Comparison of ENCODE assay signal across 1 cellular context in genomic region chr13:67136157-67136556, GRCh38.
TF ChIP-seq lines count a peak whose summit lies in the region.

No MANE protein-coding gene starts in this region.

TF ChIP-seq in K562, 482 proteins besides CTCF, POLR2A, EP300 and RAD21 (continued from another document and continues in another):
- TF ChIP-seq, protein P1, sequence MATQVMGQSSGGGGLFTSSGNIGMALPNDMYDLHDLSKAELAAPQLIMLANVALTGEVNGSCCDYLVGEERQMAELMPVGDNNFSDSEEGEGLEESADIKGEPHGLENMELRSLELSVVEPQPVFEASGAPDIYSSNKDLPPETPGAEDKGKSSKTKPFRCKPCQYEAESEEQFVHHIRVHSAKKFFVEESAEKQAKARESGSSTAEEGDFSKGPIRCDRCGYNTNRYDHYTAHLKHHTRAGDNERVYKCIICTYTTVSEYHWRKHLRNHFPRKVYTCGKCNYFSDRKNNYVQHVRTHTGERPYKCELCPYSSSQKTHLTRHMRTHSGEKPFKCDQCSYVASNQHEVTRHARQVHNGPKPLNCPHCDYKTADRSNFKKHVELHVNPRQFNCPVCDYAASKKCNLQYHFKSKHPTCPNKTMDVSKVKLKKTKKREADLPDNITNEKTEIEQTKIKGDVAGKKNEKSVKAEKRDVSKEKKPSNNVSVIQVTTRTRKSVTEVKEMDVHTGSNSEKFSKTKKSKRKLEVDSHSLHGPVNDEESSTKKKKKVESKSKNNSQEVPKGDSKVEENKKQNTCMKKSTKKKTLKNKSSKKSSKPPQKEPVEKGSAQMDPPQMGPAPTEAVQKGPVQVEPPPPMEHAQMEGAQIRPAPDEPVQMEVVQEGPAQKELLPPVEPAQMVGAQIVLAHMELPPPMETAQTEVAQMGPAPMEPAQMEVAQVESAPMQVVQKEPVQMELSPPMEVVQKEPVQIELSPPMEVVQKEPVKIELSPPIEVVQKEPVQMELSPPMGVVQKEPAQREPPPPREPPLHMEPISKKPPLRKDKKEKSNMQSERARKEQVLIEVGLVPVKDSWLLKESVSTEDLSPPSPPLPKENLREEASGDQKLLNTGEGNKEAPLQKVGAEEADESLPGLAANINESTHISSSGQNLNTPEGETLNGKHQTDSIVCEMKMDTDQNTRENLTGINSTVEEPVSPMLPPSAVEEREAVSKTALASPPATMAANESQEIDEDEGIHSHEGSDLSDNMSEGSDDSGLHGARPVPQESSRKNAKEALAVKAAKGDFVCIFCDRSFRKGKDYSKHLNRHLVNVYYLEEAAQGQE (CRISPR knock-in tag; IDR thresholded peaks at IDR 0.05; ENCODE audit: low read depth): no peak
- no peak for TF ChIP-seq SP2 (IDR thresholded peaks at IDR 0.05; ENCODE audit: extremely low read depth, low read depth, low read length, poor library complexity, severe bottlenecking)
- TF ChIP-seq, protein P2, sequence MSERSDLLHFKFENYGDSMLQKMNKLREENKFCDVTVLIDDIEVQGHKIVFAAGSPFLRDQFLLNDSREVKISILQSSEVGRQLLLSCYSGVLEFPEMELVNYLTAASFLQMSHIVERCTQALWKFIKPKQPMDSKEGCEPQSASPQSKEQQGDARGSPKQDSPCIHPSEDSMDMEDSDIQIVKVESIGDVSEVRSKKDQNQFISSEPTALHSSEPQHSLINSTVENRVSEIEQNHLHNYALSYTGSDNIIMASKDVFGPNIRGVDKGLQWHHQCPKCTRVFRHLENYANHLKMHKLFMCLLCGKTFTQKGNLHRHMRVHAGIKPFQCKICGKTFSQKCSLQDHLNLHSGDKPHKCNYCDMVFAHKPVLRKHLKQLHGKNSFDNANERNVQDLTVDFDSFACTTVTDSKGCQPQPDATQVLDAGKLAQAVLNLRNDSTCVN (CRISPR knock-in tag; IDR thresholded peaks at IDR 0.05): no peak
- TF ChIP-seq JUND (IDR thresholded peaks at IDR 0.05; ENCODE audit: borderline replicate concordance, low read depth, low read length): peak; percentile 61; the same call in 1 of the 2 replicates
- peak; percentile 65; the same call in 1 of the 3 replicates for TF ChIP-seq JUND (tag; IDR thresholded peaks at IDR 0.05; ENCODE audit: borderline replicate concordance, low read depth, low read length)
- no peak for TF ChIP-seq DDX20 (tag; IDR thresholded peaks at IDR 0.05; ENCODE audit: low read depth)
- no peak for TF ChIP-seq ZBTB34 (CRISPR knock-in tag; IDR thresholded peaks at IDR 0.05)
- TF ChIP-seq, protein P3, sequence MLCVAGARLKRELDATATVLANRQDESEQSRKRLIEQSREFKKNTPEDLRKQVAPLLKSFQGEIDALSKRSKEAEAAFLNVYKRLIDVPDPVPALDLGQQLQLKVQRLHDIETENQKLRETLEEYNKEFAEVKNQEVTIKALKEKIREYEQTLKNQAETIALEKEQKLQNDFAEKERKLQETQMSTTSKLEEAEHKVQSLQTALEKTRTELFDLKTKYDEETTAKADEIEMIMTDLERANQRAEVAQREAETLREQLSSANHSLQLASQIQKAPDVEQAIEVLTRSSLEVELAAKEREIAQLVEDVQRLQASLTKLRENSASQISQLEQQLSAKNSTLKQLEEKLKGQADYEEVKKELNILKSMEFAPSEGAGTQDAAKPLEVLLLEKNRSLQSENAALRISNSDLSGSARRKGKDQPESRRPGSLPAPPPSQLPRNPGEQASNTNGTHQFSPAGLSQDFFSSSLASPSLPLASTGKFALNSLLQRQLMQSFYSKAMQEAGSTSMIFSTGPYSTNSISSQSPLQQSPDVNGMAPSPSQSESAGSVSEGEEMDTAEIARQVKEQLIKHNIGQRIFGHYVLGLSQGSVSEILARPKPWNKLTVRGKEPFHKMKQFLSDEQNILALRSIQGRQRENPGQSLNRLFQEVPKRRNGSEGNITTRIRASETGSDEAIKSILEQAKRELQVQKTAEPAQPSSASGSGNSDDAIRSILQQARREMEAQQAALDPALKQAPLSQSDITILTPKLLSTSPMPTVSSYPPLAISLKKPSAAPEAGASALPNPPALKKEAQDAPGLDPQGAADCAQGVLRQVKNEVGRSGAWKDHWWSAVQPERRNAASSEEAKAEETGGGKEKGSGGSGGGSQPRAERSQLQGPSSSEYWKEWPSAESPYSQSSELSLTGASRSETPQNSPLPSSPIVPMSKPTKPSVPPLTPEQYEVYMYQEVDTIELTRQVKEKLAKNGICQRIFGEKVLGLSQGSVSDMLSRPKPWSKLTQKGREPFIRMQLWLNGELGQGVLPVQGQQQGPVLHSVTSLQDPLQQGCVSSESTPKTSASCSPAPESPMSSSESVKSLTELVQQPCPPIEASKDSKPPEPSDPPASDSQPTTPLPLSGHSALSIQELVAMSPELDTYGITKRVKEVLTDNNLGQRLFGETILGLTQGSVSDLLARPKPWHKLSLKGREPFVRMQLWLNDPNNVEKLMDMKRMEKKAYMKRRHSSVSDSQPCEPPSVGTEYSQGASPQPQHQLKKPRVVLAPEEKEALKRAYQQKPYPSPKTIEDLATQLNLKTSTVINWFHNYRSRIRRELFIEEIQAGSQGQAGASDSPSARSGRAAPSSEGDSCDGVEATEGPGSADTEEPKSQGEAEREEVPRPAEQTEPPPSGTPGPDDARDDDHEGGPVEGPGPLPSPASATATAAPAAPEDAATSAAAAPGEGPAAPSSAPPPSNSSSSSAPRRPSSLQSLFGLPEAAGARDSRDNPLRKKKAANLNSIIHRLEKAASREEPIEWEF (CRISPR knock-in tag; IDR thresholded peaks at IDR 0.05): no peak
- no peak for TF ChIP-seq ZNF780A (CRISPR knock-in tag; IDR thresholded peaks at IDR 0.05)
- no peak for TF ChIP-seq PML (IDR thresholded peaks at IDR 0.05; ENCODE audit: low read length)
- TF ChIP-seq SMAD2 (IDR thresholded peaks at IDR 0.05; ENCODE audit: low read depth, low read length): no peak
- TF ChIP-seq PHF21A (IDR thresholded peaks at IDR 0.05; ENCODE audit: borderline replicate concordance, low read depth): no peak
- no peak for TF ChIP-seq DMBX1 (CRISPR knock-in tag; IDR thresholded peaks at IDR 0.05; ENCODE audit: borderline replicate concordance)
- no peak for TF ChIP-seq MLLT1 (IDR thresholded peaks at IDR 0.05)
- TF ChIP-seq GTF2E2 (tag; IDR thresholded peaks at IDR 0.05): no peak
- TF ChIP-seq TEAD1 (CRISPR knock-in tag; IDR thresholded peaks at IDR 0.05): no peak
- TF ChIP-seq E2F8 (IDR thresholded peaks at IDR 0.05; ENCODE audit: low read depth, partially characterized antibody): no peak
- TF ChIP-seq POLR3A (IDR thresholded peaks at IDR 0.05; ENCODE audit: borderline replicate concordance, extremely low read depth, insufficient read depth, insufficient read length): no peak
- no peak for TF ChIP-seq RFX5 (IDR thresholded peaks at IDR 0.05; ENCODE audit: low read depth, low read length)
- TF ChIP-seq MCM7 (IDR thresholded peaks at IDR 0.05): no peak
- no peak for TF ChIP-seq ZNF263 (CRISPR knock-in tag; IDR thresholded peaks at IDR 0.05; ENCODE audit: borderline replicate concordance)
- TF ChIP-seq CXXC5 (CRISPR knock-in tag; IDR thresholded peaks at IDR 0.05): peak; percentile 47; the same call in 1 of the 2 replicates
- no peak for TF ChIP-seq ZNF707 (CRISPR knock-in tag; conservative IDR thresholded peaks at IDR 0.05)
- TF ChIP-seq NRF1 (conservative IDR thresholded peaks at IDR 0.05 in 1 of 2, IDR thresholded peaks at IDR 0.05 in 1 of 2): peak; percentile 35 to 38; a peak in 3 of 4 replicates
- 0 out of 2 replicates have a peak, but pooled peaks have one; percentile 11 for TF ChIP-seq CBFA2T2 (conservative IDR thresholded peaks at IDR 0.05)
- TF ChIP-seq HES1 (IDR thresholded peaks at IDR 0.05; ENCODE audit: low read depth): no peak
- 0 out of 2 replicates have a peak, but pooled peaks have one; percentile 29 for TF ChIP-seq DPF2 (IDR thresholded peaks at IDR 0.05)
- 0 out of 2 replicates have a peak, but pooled peaks have one; percentile 22 for TF ChIP-seq ZNF592 (IDR thresholded peaks at IDR 0.05)
- TF ChIP-seq SMAD3 (CRISPR knock-in tag; conservative IDR thresholded peaks at IDR 0.05): no peak
- 0 out of 2 replicates have a peak, but pooled peaks have one; percentile 22 for TF ChIP-seq NFE2 (IDR thresholded peaks at IDR 0.05; ENCODE audit: low read depth)
- TF ChIP-seq ZBTB7A (IDR thresholded peaks at IDR 0.05; ENCODE audit: borderline replicate concordance, control insufficient read depth, low read depth, low read length): no peak
- TF ChIP-seq, protein P4, sequence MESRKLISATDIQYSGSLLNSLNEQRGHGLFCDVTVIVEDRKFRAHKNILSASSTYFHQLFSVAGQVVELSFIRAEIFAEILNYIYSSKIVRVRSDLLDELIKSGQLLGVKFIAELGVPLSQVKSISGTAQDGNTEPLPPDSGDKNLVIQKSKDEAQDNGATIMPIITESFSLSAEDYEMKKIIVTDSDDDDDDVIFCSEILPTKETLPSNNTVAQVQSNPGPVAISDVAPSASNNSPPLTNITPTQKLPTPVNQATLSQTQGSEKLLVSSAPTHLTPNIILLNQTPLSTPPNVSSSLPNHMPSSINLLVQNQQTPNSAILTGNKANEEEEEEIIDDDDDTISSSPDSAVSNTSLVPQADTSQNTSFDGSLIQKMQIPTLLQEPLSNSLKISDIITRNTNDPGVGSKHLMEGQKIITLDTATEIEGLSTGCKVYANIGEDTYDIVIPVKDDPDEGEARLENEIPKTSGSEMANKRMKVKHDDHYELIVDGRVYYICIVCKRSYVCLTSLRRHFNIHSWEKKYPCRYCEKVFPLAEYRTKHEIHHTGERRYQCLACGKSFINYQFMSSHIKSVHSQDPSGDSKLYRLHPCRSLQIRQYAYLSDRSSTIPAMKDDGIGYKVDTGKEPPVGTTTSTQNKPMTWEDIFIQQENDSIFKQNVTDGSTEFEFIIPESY (CRISPR knock-in tag; IDR thresholded peaks at IDR 0.05): no peak
- no peak for TF ChIP-seq ZNF785 (CRISPR knock-in tag; IDR thresholded peaks at IDR 0.05)
- no peak for TF ChIP-seq KLF13 (tag; IDR thresholded peaks at IDR 0.05; ENCODE audit: borderline replicate concordance, low read depth)
- peak; percentile 36; the same call in 1 of the 2 replicates for TF ChIP-seq CTBP1 (IDR thresholded peaks at IDR 0.05; ENCODE audit: borderline replicate concordance)
